In genomic region chr16:59991171-59991570, GRCh38 we compare ENCODE assay signal across 8 cellular contexts.
"Had no signal": no experiment of that assay in that cellular context is flagged by ENCODE, and none has a peak within 500 bp of the region (broad histone marks: within the 10 kb centered on the region; RNA-seq: fewer than 3 reads in every experiment).

No MANE protein-coding gene starts in this region.

- H3K4me3 ChIP-seq: K562 had no signal

- ATAC-seq: K562 had no signal

- FAIRE-seq: HTR-8/SVneo, K562 had no signal

- H3K9ac ChIP-seq: KMS-11 had no signal

- H3K27ac ChIP-seq: HL-60, KMS-11 had no signal

- H3K4me2 ChIP-seq: KMS-11 had no signal

- DNase-seq: IMR-90, Karpas-422, KBM-7, KG1 had no signal
